ENCODE assay signal across 1 cellular context in the genomic region with DNA sequence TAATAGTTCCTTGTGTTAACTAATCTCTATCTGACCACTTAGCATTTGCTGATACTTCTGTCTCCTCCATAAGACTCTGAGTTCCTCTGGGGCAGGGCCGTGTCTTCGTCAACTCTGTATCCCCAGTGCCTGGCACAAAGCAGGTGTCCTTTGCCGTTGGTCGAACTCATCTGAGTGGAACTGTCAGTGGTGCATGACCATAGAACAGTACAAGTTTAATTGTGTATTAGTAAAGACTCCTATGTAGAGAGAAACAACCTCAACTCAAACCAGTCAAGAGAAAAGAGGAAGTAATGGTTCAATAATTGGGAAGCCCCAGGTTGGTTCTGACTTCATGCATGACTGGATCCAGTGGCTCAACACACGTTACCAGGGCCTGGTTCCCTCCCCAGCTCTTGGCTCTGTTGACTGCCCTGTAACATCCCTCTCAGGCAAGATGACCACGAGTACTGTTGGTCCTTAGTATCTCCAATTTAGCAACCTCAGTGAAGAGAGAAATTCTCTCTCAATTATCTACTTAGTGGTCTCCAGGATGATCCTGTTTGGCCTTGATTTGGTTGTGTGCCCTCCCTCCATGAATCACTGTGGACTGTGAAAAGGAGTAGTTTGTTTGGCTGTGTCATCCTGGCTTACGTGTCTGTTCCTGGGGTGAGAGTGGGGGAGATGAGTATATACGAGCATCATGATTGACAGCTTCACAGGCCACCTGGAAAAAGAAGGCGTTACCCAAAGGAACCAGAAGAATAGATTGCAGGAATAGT.
TF ChIP-seq lines count a peak whose summit lies in the region.

No MANE protein-coding gene starts in this region.

TF ChIP-seq in K562, 482 proteins besides CTCF, POLR2A, EP300 and RAD21 (continued from another document):
- TF ChIP-seq, protein P1, sequence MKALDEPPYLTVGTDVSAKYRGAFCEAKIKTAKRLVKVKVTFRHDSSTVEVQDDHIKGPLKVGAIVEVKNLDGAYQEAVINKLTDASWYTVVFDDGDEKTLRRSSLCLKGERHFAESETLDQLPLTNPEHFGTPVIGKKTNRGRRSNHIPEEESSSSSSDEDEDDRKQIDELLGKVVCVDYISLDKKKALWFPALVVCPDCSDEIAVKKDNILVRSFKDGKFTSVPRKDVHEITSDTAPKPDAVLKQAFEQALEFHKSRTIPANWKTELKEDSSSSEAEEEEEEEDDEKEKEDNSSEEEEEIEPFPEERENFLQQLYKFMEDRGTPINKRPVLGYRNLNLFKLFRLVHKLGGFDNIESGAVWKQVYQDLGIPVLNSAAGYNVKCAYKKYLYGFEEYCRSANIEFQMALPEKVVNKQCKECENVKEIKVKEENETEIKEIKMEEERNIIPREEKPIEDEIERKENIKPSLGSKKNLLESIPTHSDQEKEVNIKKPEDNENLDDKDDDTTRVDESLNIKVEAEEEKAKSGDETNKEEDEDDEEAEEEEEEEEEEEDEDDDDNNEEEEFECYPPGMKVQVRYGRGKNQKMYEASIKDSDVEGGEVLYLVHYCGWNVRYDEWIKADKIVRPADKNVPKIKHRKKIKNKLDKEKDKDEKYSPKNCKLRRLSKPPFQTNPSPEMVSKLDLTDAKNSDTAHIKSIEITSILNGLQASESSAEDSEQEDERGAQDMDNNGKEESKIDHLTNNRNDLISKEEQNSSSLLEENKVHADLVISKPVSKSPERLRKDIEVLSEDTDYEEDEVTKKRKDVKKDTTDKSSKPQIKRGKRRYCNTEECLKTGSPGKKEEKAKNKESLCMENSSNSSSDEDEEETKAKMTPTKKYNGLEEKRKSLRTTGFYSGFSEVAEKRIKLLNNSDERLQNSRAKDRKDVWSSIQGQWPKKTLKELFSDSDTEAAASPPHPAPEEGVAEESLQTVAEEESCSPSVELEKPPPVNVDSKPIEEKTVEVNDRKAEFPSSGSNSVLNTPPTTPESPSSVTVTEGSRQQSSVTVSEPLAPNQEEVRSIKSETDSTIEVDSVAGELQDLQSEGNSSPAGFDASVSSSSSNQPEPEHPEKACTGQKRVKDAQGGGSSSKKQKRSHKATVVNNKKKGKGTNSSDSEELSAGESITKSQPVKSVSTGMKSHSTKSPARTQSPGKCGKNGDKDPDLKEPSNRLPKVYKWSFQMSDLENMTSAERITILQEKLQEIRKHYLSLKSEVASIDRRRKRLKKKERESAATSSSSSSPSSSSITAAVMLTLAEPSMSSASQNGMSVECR (CRISPR knock-in tag; IDR thresholded peaks at IDR 0.05), result no peak
- TF ChIP-seq ZNF41 (CRISPR knock-in tag; conservative IDR thresholded peaks at IDR 0.05) (no peak), ZNF232 (CRISPR knock-in tag; IDR thresholded peaks at IDR 0.05) (no peak), RBM15 (IDR thresholded peaks at IDR 0.05; ENCODE audit: insufficient read depth, low read length) (no peak), POLR2AphosphoS2 (IDR thresholded peaks at IDR 0.05; ENCODE audit: low read length) (no peak), HMG20B (CRISPR knock-in tag; IDR thresholded peaks at IDR 0.05) (no peak), KLF6 (CRISPR knock-in tag; IDR thresholded peaks at IDR 0.05; ENCODE audit: borderline replicate concordance) (no peak), NFE2 (IDR thresholded peaks at IDR 0.05; ENCODE audit: low read depth) (0 out of 2 replicates have a peak, but pooled peaks have one; percentile 12), ZNF507 (tag; conservative IDR thresholded peaks at IDR 0.05) (no peak), RAD51 (IDR thresholded peaks at IDR 0.05; ENCODE audit: borderline replicate concordance, low read depth) (no peak), E2F3 (CRISPR knock-in tag; IDR thresholded peaks at IDR 0.05) (no peak), NONO (IDR thresholded peaks at IDR 0.05; ENCODE audit: low read depth in 2 of 2, low read length in 1 of 2) (no peak), SP1 (CRISPR knock-in tag; IDR thresholded peaks at IDR 0.05) (no peak), NEUROD1 (IDR thresholded peaks at IDR 0.05; ENCODE audit: borderline replicate concordance, low read depth, low read length, partially characterized antibody) (no peak)
- TF ChIP-seq, protein P2, sequence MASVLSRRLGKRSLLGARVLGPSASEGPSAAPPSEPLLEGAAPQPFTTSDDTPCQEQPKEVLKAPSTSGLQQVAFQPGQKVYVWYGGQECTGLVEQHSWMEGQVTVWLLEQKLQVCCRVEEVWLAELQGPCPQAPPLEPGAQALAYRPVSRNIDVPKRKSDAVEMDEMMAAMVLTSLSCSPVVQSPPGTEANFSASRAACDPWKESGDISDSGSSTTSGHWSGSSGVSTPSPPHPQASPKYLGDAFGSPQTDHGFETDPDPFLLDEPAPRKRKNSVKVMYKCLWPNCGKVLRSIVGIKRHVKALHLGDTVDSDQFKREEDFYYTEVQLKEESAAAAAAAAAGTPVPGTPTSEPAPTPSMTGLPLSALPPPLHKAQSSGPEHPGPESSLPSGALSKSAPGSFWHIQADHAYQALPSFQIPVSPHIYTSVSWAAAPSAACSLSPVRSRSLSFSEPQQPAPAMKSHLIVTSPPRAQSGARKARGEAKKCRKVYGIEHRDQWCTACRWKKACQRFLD (CRISPR knock-in tag; IDR thresholded peaks at IDR 0.05), result no peak
- TF ChIP-seq, protein P3, sequence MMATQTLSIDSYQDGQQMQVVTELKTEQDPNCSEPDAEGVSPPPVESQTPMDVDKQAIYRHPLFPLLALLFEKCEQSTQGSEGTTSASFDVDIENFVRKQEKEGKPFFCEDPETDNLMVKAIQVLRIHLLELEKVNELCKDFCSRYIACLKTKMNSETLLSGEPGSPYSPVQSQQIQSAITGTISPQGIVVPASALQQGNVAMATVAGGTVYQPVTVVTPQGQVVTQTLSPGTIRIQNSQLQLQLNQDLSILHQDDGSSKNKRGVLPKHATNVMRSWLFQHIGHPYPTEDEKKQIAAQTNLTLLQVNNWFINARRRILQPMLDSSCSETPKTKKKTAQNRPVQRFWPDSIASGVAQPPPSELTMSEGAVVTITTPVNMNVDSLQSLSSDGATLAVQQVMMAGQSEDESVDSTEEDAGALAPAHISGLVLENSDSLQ (IDR thresholded peaks at IDR 0.05), result peak; percentile 92
- TF ChIP-seq, protein P4, sequence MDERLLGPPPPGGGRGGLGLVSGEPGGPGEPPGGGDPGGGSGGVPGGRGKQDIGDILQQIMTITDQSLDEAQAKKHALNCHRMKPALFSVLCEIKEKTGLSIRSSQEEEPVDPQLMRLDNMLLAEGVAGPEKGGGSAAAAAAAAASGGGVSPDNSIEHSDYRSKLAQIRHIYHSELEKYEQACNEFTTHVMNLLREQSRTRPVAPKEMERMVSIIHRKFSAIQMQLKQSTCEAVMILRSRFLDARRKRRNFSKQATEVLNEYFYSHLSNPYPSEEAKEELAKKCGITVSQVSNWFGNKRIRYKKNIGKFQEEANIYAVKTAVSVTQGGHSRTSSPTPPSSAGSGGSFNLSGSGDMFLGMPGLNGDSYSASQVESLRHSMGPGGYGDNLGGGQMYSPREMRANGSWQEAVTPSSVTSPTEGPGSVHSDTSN (CRISPR knock-in tag; IDR thresholded peaks at IDR 0.05; ENCODE audit: low read depth), result no peak
- TF ChIP-seq, protein P4 (tag; conservative IDR thresholded peaks at IDR 0.05; ENCODE audit: low read depth), result peak; percentile 47; the same call in 1 of the 2 replicates
- TF ChIP-seq, protein P5, sequence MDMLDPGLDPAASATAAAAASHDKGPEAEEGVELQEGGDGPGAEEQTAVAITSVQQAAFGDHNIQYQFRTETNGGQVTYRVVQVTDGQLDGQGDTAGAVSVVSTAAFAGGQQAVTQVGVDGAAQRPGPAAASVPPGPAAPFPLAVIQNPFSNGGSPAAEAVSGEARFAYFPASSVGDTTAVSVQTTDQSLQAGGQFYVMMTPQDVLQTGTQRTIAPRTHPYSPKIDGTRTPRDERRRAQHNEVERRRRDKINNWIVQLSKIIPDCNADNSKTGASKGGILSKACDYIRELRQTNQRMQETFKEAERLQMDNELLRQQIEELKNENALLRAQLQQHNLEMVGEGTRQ (CRISPR knock-in tag; IDR thresholded peaks at IDR 0.05), result no peak
- TF ChIP-seq, protein P6, sequence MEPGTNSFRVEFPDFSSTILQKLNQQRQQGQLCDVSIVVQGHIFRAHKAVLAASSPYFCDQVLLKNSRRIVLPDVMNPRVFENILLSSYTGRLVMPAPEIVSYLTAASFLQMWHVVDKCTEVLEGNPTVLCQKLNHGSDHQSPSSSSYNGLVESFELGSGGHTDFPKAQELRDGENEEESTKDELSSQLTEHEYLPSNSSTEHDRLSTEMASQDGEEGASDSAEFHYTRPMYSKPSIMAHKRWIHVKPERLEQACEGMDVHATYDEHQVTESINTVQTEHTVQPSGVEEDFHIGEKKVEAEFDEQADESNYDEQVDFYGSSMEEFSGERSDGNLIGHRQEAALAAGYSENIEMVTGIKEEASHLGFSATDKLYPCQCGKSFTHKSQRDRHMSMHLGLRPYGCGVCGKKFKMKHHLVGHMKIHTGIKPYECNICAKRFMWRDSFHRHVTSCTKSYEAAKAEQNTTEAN (CRISPR knock-in tag; IDR thresholded peaks at IDR 0.05), result no peak
- TF ChIP-seq, protein P7, sequence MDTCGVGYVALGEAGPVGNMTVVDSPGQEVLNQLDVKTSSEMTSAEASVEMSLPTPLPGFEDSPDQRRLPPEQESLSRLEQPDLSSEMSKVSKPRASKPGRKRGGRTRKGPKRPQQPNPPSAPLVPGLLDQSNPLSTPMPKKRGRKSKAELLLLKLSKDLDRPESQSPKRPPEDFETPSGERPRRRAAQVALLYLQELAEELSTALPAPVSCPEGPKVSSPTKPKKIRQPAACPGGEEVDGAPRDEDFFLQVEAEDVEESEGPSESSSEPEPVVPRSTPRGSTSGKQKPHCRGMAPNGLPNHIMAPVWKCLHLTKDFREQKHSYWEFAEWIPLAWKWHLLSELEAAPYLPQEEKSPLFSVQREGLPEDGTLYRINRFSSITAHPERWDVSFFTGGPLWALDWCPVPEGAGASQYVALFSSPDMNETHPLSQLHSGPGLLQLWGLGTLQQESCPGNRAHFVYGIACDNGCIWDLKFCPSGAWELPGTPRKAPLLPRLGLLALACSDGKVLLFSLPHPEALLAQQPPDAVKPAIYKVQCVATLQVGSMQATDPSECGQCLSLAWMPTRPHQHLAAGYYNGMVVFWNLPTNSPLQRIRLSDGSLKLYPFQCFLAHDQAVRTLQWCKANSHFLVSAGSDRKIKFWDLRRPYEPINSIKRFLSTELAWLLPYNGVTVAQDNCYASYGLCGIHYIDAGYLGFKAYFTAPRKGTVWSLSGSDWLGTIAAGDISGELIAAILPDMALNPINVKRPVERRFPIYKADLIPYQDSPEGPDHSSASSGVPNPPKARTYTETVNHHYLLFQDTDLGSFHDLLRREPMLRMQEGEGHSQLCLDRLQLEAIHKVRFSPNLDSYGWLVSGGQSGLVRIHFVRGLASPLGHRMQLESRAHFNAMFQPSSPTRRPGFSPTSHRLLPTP (IDR thresholded peaks at IDR 0.05; ENCODE audit: borderline replicate concordance, extremely low read depth, insufficient read length), result no peak
